Comparison of ENCODE assay signal across 23 cellular contexts in genomic region chr3:33194303-33194702, GRCh38. TPM values are rescaled to one million over a fixed set of nuclear protein-coding genes. Genes with fewer than 3 reads are reported as not detected.
DNase-seq lines count a peak whose midpoint lies in the region; ATAC-seq and TF ChIP-seq lines count a peak whose summit lies in the region.
"Had no signal": no experiment of that assay in that cellular context is flagged by ENCODE, and none has a peak within 500 bp of the region (broad histone marks: within the 10 kb centered on the region; RNA-seq: fewer than 3 reads in every experiment).

No MANE protein-coding gene starts in this region.

- no peaks in the 10 kb centered on the region for H3K9me3 Mint-ChIP-seq in MCF 10A (ENCODE audit: unreplicated experiment)
- H3K9me3 Mint-ChIP-seq in nephron progenitor cell: peaks cover 3% of the 10 kb centered on the region
- no peaks in the 10 kb centered on the region for H3K9me3 Mint-ChIP-seq in progenitor cell of endocrine pancreas (ENCODE audit: low read depth)
- H3K9me3 Mint-ChIP-seq: CD8-positive, alpha-beta memory T cell had no signal

- H3K27me3 ChIP-seq in breast epithelium: no peaks in the 10 kb centered on the region
- H3K27me3 ChIP-seq: BLaER1 treated with 17β-estradiol and CSF1 and Interleukin-3, amounts not matched to agents 10 nM and 100 nM; SJCRH30 had no signal

- H3K4me1 Mint-ChIP-seq in MCF 10A (ENCODE audit: insufficient read depth, unreplicated experiment): no peaks in the 10 kb centered on the region
- H3K4me1 Mint-ChIP-seq in nephron progenitor cell: no peaks in the 10 kb centered on the region
- H3K4me1 Mint-ChIP-seq in progenitor cell of endocrine pancreas (ENCODE audit: low read depth): peaks cover 8% of the 10 kb centered on the region
- H3K4me1 Mint-ChIP-seq: CD8-positive, alpha-beta memory T cell had no signal

- H3K9me3 ChIP-seq in breast epithelium: no peaks in the 10 kb centered on the region
- H3K9me3 ChIP-seq: BLaER1 treated with 17β-estradiol and CSF1 and Interleukin-3, amounts not matched to agents 10 nM and 100 nM; SJCRH30 had no signal

- no peak overlapping the region for H3K4me3 ChIP-seq in breast epithelium
- H3K4me3 ChIP-seq: BLaER1 treated with 17β-estradiol and CSF1 and Interleukin-3, amounts not matched to agents 10 nM and 100 nM; SJCRH30 had no signal

- BruUV-seq in MCF 10A (replicated peaks; lab: Mats Ljungman, UMichigan): no TSS peak

- intact Hi-C loops in MCF 10A (cut with micrococcal nuclease): no loop called here
- intact Hi-C loops in breast epithelium (cut with DNase I; ENCODE audit: low total_unique reads): no loop called here

- no peak for ATAC-seq in HG03439 (IDR thresholded peaks at IDR 0.05; ENCODE audit: unreplicated experiment)
- ATAC-seq: Panc1 had no signal

- H3K4me1 ChIP-seq in breast epithelium: no peaks in the 10 kb centered on the region
- H3K4me1 ChIP-seq: BLaER1 treated with 17β-estradiol and CSF1 and Interleukin-3, amounts not matched to agents 10 nM and 100 nM had no signal

- H3K36me3 Mint-ChIP-seq in MCF 10A (ENCODE audit: insufficient read depth, unreplicated experiment) (no peaks in the 10 kb centered on the region), nephron progenitor cell (ENCODE audit: low read depth) (peaks cover 4% of the 10 kb centered on the region), progenitor cell of endocrine pancreas (ENCODE audit: insufficient read depth) (no peaks in the 10 kb centered on the region)
- H3K36me3 Mint-ChIP-seq: CD8-positive, alpha-beta memory T cell had no signal

- CTCF ChIA-PET in MCF 10A (lab: Yijun Ruan, JAX): no interaction called here

- H3K36me3 ChIP-seq in breast epithelium: no peaks in the 10 kb centered on the region
- H3K36me3 ChIP-seq: BLaER1 treated with 17β-estradiol and CSF1 and Interleukin-3, amounts not matched to agents 10 nM and 100 nM; SJCRH30 had no signal

- POLR2A ChIA-PET in MCF 10A (lab: Yijun Ruan, JAX): no interaction called here

- H3K4me3 Mint-ChIP-seq in MCF 10A (ENCODE audit: unreplicated experiment) (no peak overlapping the region), nephron progenitor cell (no peak overlapping the region), progenitor cell of endocrine pancreas (ENCODE audit: low read depth) (no peak overlapping the region)
- H3K4me3 Mint-ChIP-seq: CD8-positive, alpha-beta memory T cell had no signal

- no peak overlapping the region for H3K27ac ChIP-seq in breast epithelium
- H3K27ac ChIP-seq: BLaER1 treated with 17β-estradiol and CSF1 and Interleukin-3, amounts not matched to agents 10 nM and 100 nM; HL-60; SJCRH30 had no signal

- no peak for TF ChIP-seq POLR2A in breast epithelium (IDR thresholded peaks at IDR 0.05)

- H3K27ac Mint-ChIP-seq in MCF 10A (ENCODE audit: low read depth, unreplicated experiment) (peak overlapping the region; percentile 3), nephron progenitor cell (peak overlapping the region; percentile 2), progenitor cell of endocrine pancreas (no peak overlapping the region)
- H3K27ac Mint-ChIP-seq: CD8-positive, alpha-beta memory T cell had no signal

- H3K27me3 Mint-ChIP-seq in MCF 10A (ENCODE audit: insufficient read depth, unreplicated experiment): no peaks in the 10 kb centered on the region
- H3K27me3 Mint-ChIP-seq in nephron progenitor cell (ENCODE audit: low read depth, poor library complexity): no peaks in the 10 kb centered on the region
- no peaks in the 10 kb centered on the region for H3K27me3 Mint-ChIP-seq in progenitor cell of endocrine pancreas

- no peak for DNase-seq in MCF 10A (ENCODE audit: unreplicated experiment)
- no peak for DNase-seq in breast epithelium (ENCODE audit: low spot score in 2 of 2)
- DNase-seq in SKM-1 treated with dmso at 0.1 percent for 144 hours (lab: John Stamatoyannopoulos, UW; ENCODE audit: unreplicated experiment): peak; percentile 62
- DNase-seq in dermis blood vessel endothelial cell: peak; percentile 41
- DNase-seq in nephron progenitor cell: no peak
- DNase-seq in progenitor cell of endocrine pancreas (ENCODE audit: low spot score, unreplicated experiment): no peak
- DNase-seq in DMS114 treated with DMSO at 0.1 percent for 48 hours (lab: John Stamatoyannopoulos, UW; ENCODE audit: unreplicated experiment): no peak
- DNase-seq: 8988T; Calu3; CD8-positive, alpha-beta memory T cell; KG1; NCI-H1105 treated with DMSO at 0.1 percent for 48 hours; NCI-H2029 treated with DMSO at 0.1 percent for 48 hours; NCI-H226; NCI-H510A treated with DMSO at 0.1 percent for 48 hours; NCI-H748 treated with DMSO at 0.1 percent for 48 hours; NK-92 treated with Interleukin-12 subunit alpha and Interleukin-12 subunit beta, amount 100 ng/mL, for 24 hours; SJCRH30 had no signal

- TF ChIP-seq CTCF in MCF 10A (IDR thresholded peaks at IDR 0.05; ENCODE audit: unreplicated experiment): no peak
- no peak for TF ChIP-seq CTCF in breast epithelium (IDR thresholded peaks at IDR 0.05)
- TF ChIP-seq CTCF in nephron progenitor cell (IDR thresholded peaks at IDR 0.05): no peak
- TF ChIP-seq CTCF in progenitor cell of endocrine pancreas (IDR thresholded peaks at IDR 0.05; ENCODE audit: unreplicated experiment): no peak

RNA-seq across cellular contexts. Expression of gene SUSD5, which starts 24.3 kb away (rescaled TPM):
- total RNA-seq in MCF 10A (2022): 3.4 and 3.8 TPM in 2 replicates
- total RNA-seq in breast epithelium: 1 to 10 TPM in 2 of 3 donors, under 1 TPM in 1; 0.66 to 4.2 (median 3.8) TPM
- total RNA-seq in dermis blood vessel endothelial cell: 1.7 and 2.3 TPM in 2 replicates
- total RNA-seq in progenitor cell of endocrine pancreas: 1.1 and 1.8 TPM in 2 replicates
- total RNA-seq: CD8-positive, alpha-beta memory T cell; H4 had no signal

Comparison
In these comparisons a context has a peak if more than half of its experiments do, and no peak if none do; other contexts are left out.
1. DNase-seq: peak in SKM-1 treated with dmso at 0.1 percent for 144 hours (single experiment) and dermis blood vessel endothelial cell (single experiment); none in MCF 10A (single experiment), breast epithelium (0 of 2), nephron progenitor cell (single experiment), progenitor cell of endocrine pancreas (single experiment) and DMS114 treated with DMSO at 0.1 percent for 48 hours (single experiment).